ENCODE assay signal across 17 cellular contexts in the genomic region with DNA sequence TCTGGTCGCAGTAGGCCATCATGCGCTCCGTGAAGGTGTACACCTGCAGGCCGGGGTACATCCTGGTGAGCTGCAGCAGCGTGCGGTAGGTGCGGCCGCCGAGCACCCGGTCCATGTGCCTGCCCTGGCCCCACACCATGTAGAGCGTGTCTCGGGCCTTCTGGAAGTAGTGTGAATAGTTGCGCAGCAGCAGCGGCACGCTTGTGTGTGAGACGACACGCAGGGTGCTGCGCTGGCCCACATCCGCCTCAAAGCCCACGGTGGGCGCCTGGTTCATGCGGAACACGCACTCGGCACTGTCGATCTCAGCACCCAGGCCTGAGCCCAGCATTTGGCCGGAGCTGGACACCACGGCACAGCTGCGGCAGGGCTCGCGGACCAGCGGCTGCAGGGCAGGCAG. TPM values are rescaled to one million over a fixed set of nuclear protein-coding genes. Genes with fewer than 3 reads are reported as not detected.
DNase-seq lines count a peak whose midpoint lies in the region; ATAC-seq and TF ChIP-seq lines count a peak whose summit lies in the region.
"Had no signal": no experiment of that assay in that cellular context is flagged by ENCODE, and none has a peak within 500 bp of the region (broad histone marks: within the 10 kb centered on the region; RNA-seq: fewer than 3 reads in every experiment).

No MANE protein-coding gene starts in this region.

- H3K9me3 ChIP-seq in BLaER1 = no peaks in the 10 kb centered on the region
- H3K9me3 ChIP-seq: Caco-2, thoracic aorta had no signal

- no peak overlapping the region for H3K4me3 Mint-ChIP-seq in activated CD4-positive, alpha-beta memory T cell treated with anti-CD3 and anti-CD28 coated beads, Interleukin-2, amount 10 ng/mL, durations not matched to agents 7 days and 5 days
- H3K4me3 Mint-ChIP-seq in memory B cell = no peak overlapping the region
- H3K4me3 Mint-ChIP-seq: brain had no signal

- H3K4me3 ChIP-seq in BLaER1 (peak overlapping the region; percentile 26; the same call in 1 of the 2 replicates), GM06990 (replicated peaks; ENCODE audit: low read depth, low read length) (no peak overlapping the region; the same call in 1 of the 2 replicates)
- H3K4me3 ChIP-seq: thoracic aorta had no signal

- POLR2A ChIA-PET in activated CD4-positive, alpha-beta memory T cell treated with anti-CD3 and anti-CD28 coated beads, Interleukin-2, amount 10 ng/mL, durations not matched to agents 7 days and 5 days (lab: Charles Lee) = interaction anchor here (0.9 to 1.3 kb wide), 2 partner anchors 109 to 142 kb away, joined by 3 read pairs; a partner anchor contains a TSS

- DNase-seq in GM06990 (ENCODE audit: extremely low read depth, insufficient read length) (peak; percentile 13), memory B cell (ENCODE audit: low spot score in 2 of 2) (no peak), posterior vena cava (ENCODE audit: low spot score) (no peak), globus pallidus (ENCODE audit: low spot score) (no peak), HPDE6-E6E7 (ENCODE audit: extremely low spot score) (no peak)
- DNase-seq in activated CD4-positive, alpha-beta memory T cell treated with anti-CD3 and anti-CD28 coated beads, Interleukin-2, amount 10 ng/mL, durations not matched to agents 7 days and 5 days = no peak
- DNase-seq: activated CD4-positive, alpha-beta T cell treated with anti-CD3 and anti-CD28 coated beads, Interleukin-2, amount 50 U/mL, for 1 hour; activated T-cell treated with anti-CD3 and anti-CD28 coated beads, Interleukin-2, amount 50 U/mL, for 1 hour; cortex of kidney; NCI-H1105 treated with DMSO at 0.1 percent for 48 hours; NCI-H524; Right ventricle myocardium superior had no signal

- intact Hi-C loops in posterior vena cava (cut with DNase I) = loop anchor here in 1 of 2 donors (5.0 to 10.0 kb wide), 2 partner anchors 127 to 1150 kb away; a partner anchor contains a TSS

- H3K36me3 Mint-ChIP-seq in activated CD4-positive, alpha-beta memory T cell treated with anti-CD3 and anti-CD28 coated beads, Interleukin-2, amount 10 ng/mL, durations not matched to agents 7 days and 5 days (ENCODE audit: low read depth) = peaks cover 26% of the 10 kb centered on the region
- peaks cover 22% of the 10 kb centered on the region for H3K36me3 Mint-ChIP-seq in memory B cell

- ATAC-seq in memory B cell (ENCODE audit: low read depth) = no peak
- ATAC-seq: left lobe of liver had no signal

- TF ChIP-seq CTCF in GM06990 (IDR thresholded peaks at IDR 0.05; ENCODE audit: insufficient read depth, low read length, poor library complexity, severe bottlenecking) = no peak

- peak overlapping the region; percentile 90 for H3K4me2 ChIP-seq in BLaER1

- peaks cover 49% of the 10 kb centered on the region for H3K4me1 Mint-ChIP-seq in activated CD4-positive, alpha-beta memory T cell treated with anti-CD3 and anti-CD28 coated beads, Interleukin-2, amount 10 ng/mL, durations not matched to agents 7 days and 5 days
- H3K4me1 Mint-ChIP-seq in memory B cell = peaks cover 23% of the 10 kb centered on the region

- H3K9me3 Mint-ChIP-seq in activated CD4-positive, alpha-beta memory T cell treated with anti-CD3 and anti-CD28 coated beads, Interleukin-2, amount 10 ng/mL, durations not matched to agents 7 days and 5 days = no peaks in the 10 kb centered on the region
- no peaks in the 10 kb centered on the region for H3K9me3 Mint-ChIP-seq in memory B cell
- H3K9me3 Mint-ChIP-seq: brain had no signal

- H3K9ac ChIP-seq in BLaER1 = peak overlapping the region; percentile 60

- no peaks in the 10 kb centered on the region for H3K27me3 Mint-ChIP-seq in activated CD4-positive, alpha-beta memory T cell treated with anti-CD3 and anti-CD28 coated beads, Interleukin-2, amount 10 ng/mL, durations not matched to agents 7 days and 5 days
- no peaks in the 10 kb centered on the region for H3K27me3 Mint-ChIP-seq in memory B cell

- H3K36me3 ChIP-seq in BLaER1 (peaks cover 75% of the 10 kb centered on the region), GM06990 (ENCODE audit: control insufficient read depth, insufficient read depth, low read length) (peaks cover 38% of the 10 kb centered on the region)

- H4K20me1 ChIP-seq in BLaER1 = peaks cover 44% of the 10 kb centered on the region

- peaks cover 76% of the 10 kb centered on the region for H3K4me1 ChIP-seq in BLaER1

- peak overlapping the region; percentile 97 for H3K27ac Mint-ChIP-seq in activated CD4-positive, alpha-beta memory T cell treated with anti-CD3 and anti-CD28 coated beads, Interleukin-2, amount 10 ng/mL, durations not matched to agents 7 days and 5 days
- peak overlapping the region; percentile 90 for H3K27ac Mint-ChIP-seq in memory B cell

- H3K27me3 ChIP-seq in BLaER1 = no peaks in the 10 kb centered on the region
- H3K27me3 ChIP-seq in GM06990 (replicated peaks; ENCODE audit: control insufficient read depth, insufficient read depth, low read length) = no peaks in the 10 kb centered on the region

- CTCF ChIA-PET in activated CD4-positive, alpha-beta memory T cell treated with anti-CD3 and anti-CD28 coated beads, Interleukin-2, amount 10 ng/mL, durations not matched to agents 7 days and 5 days (lab: Charles Lee) = interaction anchor here (1.1 to 1.4 kb wide), 2 partner anchors 9 to 178 kb away, joined by 5 to 6 read pairs; a partner anchor contains a TSS

- peak overlapping the region; percentile 98 for H3K27ac ChIP-seq in BLaER1
- H3K27ac ChIP-seq: thoracic aorta had no signal

RNA-seq across cellular contexts. Expression of a gene that starts 4.5 kb away (rescaled TPM):
- 10 to 100 TPM; 19.4 to 21.5 TPM for total RNA-seq in activated CD4-positive, alpha-beta memory T cell treated with anti-CD3 and anti-CD28 coated beads, Interleukin-2, amount 10 ng/mL, durations not matched to agents 7 days and 5 days
- 10 to 100 TPM; 27.7 to 32.7 TPM for total RNA-seq in posterior vena cava

RNA-seq across cellular contexts. Expression of a gene that starts 12.9 kb away (rescaled TPM):
- total RNA-seq in activated CD4-positive, alpha-beta memory T cell treated with anti-CD3 and anti-CD28 coated beads, Interleukin-2, amount 10 ng/mL, durations not matched to agents 7 days and 5 days = 100 to 1,000 TPM; 141 to 146 TPM
- total RNA-seq in posterior vena cava = 100 to 1,000 TPM in 1 of 2 donors, 10 to 100 TPM in 1; 74.8 to 102 TPM

RNA-seq across cellular contexts. Expression of a gene that starts 18.3 kb away (rescaled TPM):
- total RNA-seq in activated CD4-positive, alpha-beta memory T cell treated with anti-CD3 and anti-CD28 coated beads, Interleukin-2, amount 10 ng/mL, durations not matched to agents 7 days and 5 days = 1 to 10 TPM; 1.5 to 1.9 TPM
- total RNA-seq in posterior vena cava = 1 to 10 TPM; 1.2 to 1.3 TPM

RNA-seq across cellular contexts. Expression of a gene that starts 25.4 kb away (rescaled TPM):
- 10 to 100 TPM; 48.2 TPM for total RNA-seq in activated CD4-positive, alpha-beta memory T cell treated with anti-CD3 and anti-CD28 coated beads, Interleukin-2, amount 10 ng/mL, durations not matched to agents 7 days and 5 days
- total RNA-seq in posterior vena cava = 10 to 100 TPM; 22.8 to 23.6 TPM

RNA-seq across cellular contexts. Expression of a gene that starts 34.8 kb away (rescaled TPM):
- total RNA-seq in activated CD4-positive, alpha-beta memory T cell treated with anti-CD3 and anti-CD28 coated beads, Interleukin-2, amount 10 ng/mL, durations not matched to agents 7 days and 5 days = 10 to 100 TPM; 80.9 to 81.9 TPM
- 10 to 100 TPM; 65.7 to 67.0 TPM for total RNA-seq in posterior vena cava
